Comparison of ENCODE assay signal across 8 cellular contexts in the genomic region with DNA sequence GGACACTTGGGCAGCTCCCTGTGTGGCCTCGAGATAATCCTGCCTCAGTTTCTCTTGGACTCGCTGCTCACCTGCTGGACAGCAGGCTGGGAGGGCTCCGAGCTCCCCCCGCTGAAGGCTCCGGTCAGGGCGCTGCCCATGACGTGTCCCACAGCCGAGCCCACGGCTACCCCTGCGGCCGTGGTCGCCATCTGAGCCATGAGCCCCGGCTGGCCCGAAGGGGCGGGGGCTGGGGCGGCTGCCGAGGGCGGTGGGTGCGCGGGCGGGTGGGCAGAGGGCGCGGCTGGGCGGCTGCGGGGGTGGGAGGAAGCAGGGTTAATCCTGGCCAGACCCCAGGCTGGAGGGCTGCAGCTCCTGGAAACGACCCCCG. TPM values are rescaled to one million over a fixed set of nuclear protein-coding genes. Genes with fewer than 3 reads are reported as not detected.
A peak's percentile ranks its signal among the peaks of the same experiment; 100 is the strongest.
DNase-seq lines count a peak whose midpoint lies in the region; ATAC-seq, FAIRE-seq and TF ChIP-seq lines count a peak whose summit lies in the region.

No MANE protein-coding gene starts in this region.

- H3K4me1 ChIP-seq in iPS-15b (ENCODE audit: control insufficient read depth, insufficient read depth, low read length): peaks cover 13% of the 10 kb centered on the region
- peaks cover 45 to 99% (median 86%) of the 10 kb centered on the region in 6 donors for H3K4me1 ChIP-seq in spleen

- H3K4me3 Mint-ChIP-seq in HFFc6: peak overlapping the region; percentile 73
- H3K4me3 Mint-ChIP-seq in activated naive CD8-positive, alpha-beta T cell treated with anti-CD3 and anti-CD28 coated beads, Interleukin-2, amount 10 ng/mL, durations not matched to agents 7 days and 5 days: peak overlapping the region; percentile 87

- no peak for ATAC-seq in activated naive CD8-positive, alpha-beta T cell treated with anti-CD3 and anti-CD28 coated beads, Interleukin-2, amount 10 ng/mL, durations not matched to agents 7 days and 5 days (ENCODE audit: low read depth)
- no peak for ATAC-seq in GM18861 (IDR thresholded peaks at IDR 0.05; ENCODE audit: unreplicated experiment)
- no peak for ATAC-seq in HG03196 (IDR thresholded peaks at IDR 0.05; ENCODE audit: unreplicated experiment)

- POLR2A ChIA-PET in activated naive CD8-positive, alpha-beta T cell treated with anti-CD3 and anti-CD28 coated beads, Interleukin-2, amount 10 ng/mL, durations not matched to agents 7 days and 5 days (lab: Charles Lee): interaction anchor here (0.5 to 2.4 kb wide), 10 partner anchors 20 to 135 kb away, joined by 3 to 15 read pairs (median 3); a partner anchor contains a TSS

- FAIRE-seq in RCC 7860 (lab: Jason Lieb, UNC): no peak

- peak overlapping the region; percentile 73 for H3K9ac ChIP-seq in iPS-15b (ENCODE audit: low read depth, low read length)

- H3K4me1 Mint-ChIP-seq in HFFc6 (ENCODE audit: low read depth): peaks cover 22% of the 10 kb centered on the region
- peaks cover 38% of the 10 kb centered on the region for H3K4me1 Mint-ChIP-seq in activated naive CD8-positive, alpha-beta T cell treated with anti-CD3 and anti-CD28 coated beads, Interleukin-2, amount 10 ng/mL, durations not matched to agents 7 days and 5 days

- H3K27me3 ChIP-seq in iPS-15b (ENCODE audit: control insufficient read depth, insufficient read depth, low read length): peaks cover 9% of the 10 kb centered on the region
- H3K27me3 ChIP-seq in spleen (replicated peaks in 1 of 7): peaks cover 0 to 2% (median 0%) of the 10 kb centered on the region in 7 donors

- intact Hi-C loops in spleen (cut with DNase I; ENCODE audit: low total_unique reads): no loop called here

- DNase-seq in HFFc6 (no peak), spleen (no peak), NCI-H2107 treated with DMSO at 0.1 percent for 48 hours (lab: John Stamatoyannopoulos, UW; ENCODE audit: unreplicated experiment) (no peak), RCC 7860 (ENCODE audit: low spot score) (no peak)
- DNase-seq in activated naive CD8-positive, alpha-beta T cell treated with anti-CD3 and anti-CD28 coated beads, Interleukin-2, amount 10 ng/mL, durations not matched to agents 7 days and 5 days: no peak

- H3K36me3 Mint-ChIP-seq in HFFc6 (ENCODE audit: low read depth): no peaks in the 10 kb centered on the region; the same call in 1 of the 2 replicates
- peaks cover 2% of the 10 kb centered on the region for H3K36me3 Mint-ChIP-seq in activated naive CD8-positive, alpha-beta T cell treated with anti-CD3 and anti-CD28 coated beads, Interleukin-2, amount 10 ng/mL, durations not matched to agents 7 days and 5 days

- TF ChIP-seq POLR2A in spleen (IDR thresholded peaks at IDR 0.05): no peak

- H3K4me3 ChIP-seq in iPS-15b (ENCODE audit: low read depth, low read length) (peak overlapping the region; percentile 84), spleen (peak overlapping the region; percentile 49 to 91 (median 74))

- H3K27ac Mint-ChIP-seq in HFFc6: no peak overlapping the region; the same call in 1 of the 2 replicates
- peak overlapping the region; percentile 51 for H3K27ac Mint-ChIP-seq in activated naive CD8-positive, alpha-beta T cell treated with anti-CD3 and anti-CD28 coated beads, Interleukin-2, amount 10 ng/mL, durations not matched to agents 7 days and 5 days

- H3K9me3 Mint-ChIP-seq in HFFc6: no peaks in the 10 kb centered on the region
- H3K9me3 Mint-ChIP-seq in activated naive CD8-positive, alpha-beta T cell treated with anti-CD3 and anti-CD28 coated beads, Interleukin-2, amount 10 ng/mL, durations not matched to agents 7 days and 5 days: no peaks in the 10 kb centered on the region

- 6 to 14% (median 6%) methylated on average over 4 to 27 of the region's 27 CpGs for WGBS in spleen, 5 donors

- no peaks in the 10 kb centered on the region; the same call in 1 of the 2 replicates for H3K27me3 Mint-ChIP-seq in HFFc6 (ENCODE audit: insufficient read depth)
- H3K27me3 Mint-ChIP-seq in activated naive CD8-positive, alpha-beta T cell treated with anti-CD3 and anti-CD28 coated beads, Interleukin-2, amount 10 ng/mL, durations not matched to agents 7 days and 5 days: no peaks in the 10 kb centered on the region

- H3K9me3 ChIP-seq in iPS-15b (ENCODE audit: control insufficient read depth, insufficient read depth, low read length): no peaks in the 10 kb centered on the region
- no peaks in the 10 kb centered on the region for H3K9me3 ChIP-seq in spleen

- no peak for TF ChIP-seq CTCF in HFFc6 (IDR thresholded peaks at IDR 0.05)
- TF ChIP-seq CTCF in spleen (IDR thresholded peaks at IDR 0.05 in 8 of 11, conservative IDR thresholded peaks at IDR 0.05 in 3 of 11): no peak

- peaks cover 13% of the 10 kb centered on the region for H3K36me3 ChIP-seq in iPS-15b (ENCODE audit: control insufficient read depth, insufficient read depth, low read length)
- H3K36me3 ChIP-seq in spleen: peaks cover 0 to 19% (median 0%) of the 10 kb centered on the region in 6 donors

- peak overlapping the region; percentile 80 to 92 (median 84) for H3K27ac ChIP-seq in spleen

RNA-seq across cellular contexts. Expression of a gene that starts 0.5 kb away (rescaled TPM):
- 100 to 1,000 TPM in 4 of 6 experiments, 10 to 100 TPM in 2; 89.3 to 117 (median 106) TPM for total RNA-seq in HFFc6 (2021; fragmentation: NEBNext Ultra II Directional; extraction: Animal tissue kit (Norgen Biotek cat#: 25700))
- 100 to 1,000 TPM in 1 of 2 experiments, 10 to 100 TPM in 1; 99.8 to 111 TPM for total RNA-seq in activated naive CD8-positive, alpha-beta T cell treated with anti-CD3 and anti-CD28 coated beads, Interleukin-2, amount 10 ng/mL, durations not matched to agents 7 days and 5 days
- 100 to 1,000 TPM in 1 of 7 donors, 10 to 100 TPM in 6; 16.8 to 101 (median 83.4) TPM for total RNA-seq in spleen
- 100 to 1,000 TPM; 117 to 189 (median 167) TPM for polyA plus RNA-seq in spleen

RNA-seq across cellular contexts. Expression of a gene that starts 4.5 kb away (rescaled TPM):
- total RNA-seq in HFFc6 (2021; fragmentation: NEBNext Ultra II Directional; extraction: Animal tissue kit (Norgen Biotek cat#: 25700)): 1 to 10 TPM in 3 of 6 experiments, under 1 TPM in 3; 0.48 to 4.0 (median 1.1) TPM
- 1 to 10 TPM; 2.1 to 2.9 TPM for total RNA-seq in activated naive CD8-positive, alpha-beta T cell treated with anti-CD3 and anti-CD28 coated beads, Interleukin-2, amount 10 ng/mL, durations not matched to agents 7 days and 5 days
- total RNA-seq in spleen: under 1 TPM in 4 of 7 donors, not detected in 3; 0.44 to 0.97 (median 0.76) TPM
- polyA plus RNA-seq in spleen: 1 to 10 TPM in 1 of 3 donors, under 1 TPM in 2; 0.29 to 1.4 (median 0.59) TPM

RNA-seq across cellular contexts. Expression of a gene that starts 5.4 kb away (rescaled TPM):
- 1 to 10 TPM; 1.7 to 3.6 (median 2.7) TPM for total RNA-seq in HFFc6 (2021; fragmentation: NEBNext Ultra II Directional; extraction: Animal tissue kit (Norgen Biotek cat#: 25700))
- total RNA-seq in activated naive CD8-positive, alpha-beta T cell treated with anti-CD3 and anti-CD28 coated beads, Interleukin-2, amount 10 ng/mL, durations not matched to agents 7 days and 5 days: 1 to 10 TPM; 2.1 to 2.4 TPM
- total RNA-seq in spleen: 10 to 100 TPM in 1 of 7 donors, 1 to 10 TPM in 5, under 1 TPM in 1; 0.66 to 11.0 (median 3.3) TPM
- 1 to 10 TPM; 4.4 to 6.8 (median 4.7) TPM for polyA plus RNA-seq in spleen

RNA-seq across cellular contexts. Expression of a gene that starts 13.1 kb away (rescaled TPM):
- under 1 TPM in 2 of 6 experiments, not detected in 4; 0.33 to 0.57 TPM for total RNA-seq in HFFc6 (2021; fragmentation: NEBNext Ultra II Directional; extraction: Animal tissue kit (Norgen Biotek cat#: 25700))
- not detected for total RNA-seq in activated naive CD8-positive, alpha-beta T cell treated with anti-CD3 and anti-CD28 coated beads, Interleukin-2, amount 10 ng/mL, durations not matched to agents 7 days and 5 days
- 100 to 1,000 TPM in 1 of 7 donors, 10 to 100 TPM in 6; 24.9 to 103 (median 49.5) TPM for total RNA-seq in spleen
- 100 to 1,000 TPM; 315 to 472 (median 377) TPM for polyA plus RNA-seq in spleen

RNA-seq across cellular contexts. Expression of a gene that starts 16.4 kb away (rescaled TPM):
- total RNA-seq in HFFc6 (2021; fragmentation: NEBNext Ultra II Directional; extraction: Animal tissue kit (Norgen Biotek cat#: 25700)): 1 to 10 TPM; 6.0 to 7.0 (median 6.4) TPM
- total RNA-seq in activated naive CD8-positive, alpha-beta T cell treated with anti-CD3 and anti-CD28 coated beads, Interleukin-2, amount 10 ng/mL, durations not matched to agents 7 days and 5 days: 1 to 10 TPM; 3.8 to 4.1 TPM
- 1 to 10 TPM; 5.0 to 7.4 (median 6.0) TPM for total RNA-seq in spleen
- 1 to 10 TPM in 1 of 3 donors, under 1 TPM in 2; 0.55 to 1.3 (median 0.72) TPM for polyA plus RNA-seq in spleen
